2 cellular contexts compared by ENCODE assay signal in the genomic region with DNA sequence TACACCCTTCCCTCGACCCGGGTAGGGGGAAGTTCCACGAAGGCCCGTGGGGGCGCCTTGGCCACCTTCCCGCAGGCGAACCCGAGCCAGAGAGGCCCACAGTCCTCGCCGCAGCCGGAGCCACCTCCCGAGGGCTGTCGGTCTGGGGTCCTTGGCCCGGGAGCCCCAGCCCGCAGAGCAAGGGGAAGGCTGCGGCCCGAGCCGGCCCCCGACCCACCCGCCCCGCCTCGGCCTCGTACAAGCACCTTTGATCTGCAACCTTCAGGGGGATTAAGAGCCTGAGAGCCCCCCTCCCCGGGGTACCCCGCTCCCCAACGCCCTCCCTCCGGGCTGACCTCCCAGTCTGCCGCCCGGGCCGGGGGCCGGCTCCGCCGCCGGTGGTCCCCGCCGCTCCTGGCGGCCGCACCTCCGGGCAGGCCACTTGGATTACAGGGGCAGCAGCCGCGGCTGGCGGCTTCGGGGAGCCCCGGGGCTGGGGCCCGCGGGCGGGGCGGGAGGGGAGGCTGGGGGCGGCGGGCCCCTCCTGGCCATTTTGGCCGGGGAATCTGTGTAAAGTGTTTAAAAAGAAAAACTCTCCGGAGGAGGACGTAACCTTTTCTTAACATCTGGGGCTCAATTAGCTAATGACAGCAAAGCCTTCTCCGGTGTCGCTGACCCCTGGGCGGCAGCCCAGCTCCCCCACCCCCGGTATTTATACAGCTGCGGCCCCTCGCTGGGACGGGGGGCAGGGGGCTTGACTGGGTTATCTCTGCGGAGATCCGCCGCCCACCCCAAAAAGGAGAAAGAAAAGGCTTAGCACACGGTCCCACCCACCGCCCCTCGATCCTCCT.
TF ChIP-seq lines count a peak whose summit lies in the region.

No MANE protein-coding gene starts in this region.

TF ChIP-seq in endothelial cell of umbilical vein, 7 proteins besides CTCF, POLR2A, EP300 and RAD21:
- no peak for TF ChIP-seq GATA2 (IDR thresholded peaks at IDR 0.05; ENCODE audit: insufficient read depth, insufficient read length, low read depth, low read length)
- TF ChIP-seq EZH2 (IDR thresholded peaks at IDR 0.05; ENCODE audit: borderline replicate concordance, low read depth, low read length, severe bottlenecking) = peak; percentile 67

TF ChIP-seq in neural cell, 6 proteins besides CTCF, POLR2A, EP300 and RAD21:
- TF ChIP-seq POLR2AphosphoS5 (IDR thresholded peaks at IDR 0.05) = no peak
- TF ChIP-seq, protein P1, sequence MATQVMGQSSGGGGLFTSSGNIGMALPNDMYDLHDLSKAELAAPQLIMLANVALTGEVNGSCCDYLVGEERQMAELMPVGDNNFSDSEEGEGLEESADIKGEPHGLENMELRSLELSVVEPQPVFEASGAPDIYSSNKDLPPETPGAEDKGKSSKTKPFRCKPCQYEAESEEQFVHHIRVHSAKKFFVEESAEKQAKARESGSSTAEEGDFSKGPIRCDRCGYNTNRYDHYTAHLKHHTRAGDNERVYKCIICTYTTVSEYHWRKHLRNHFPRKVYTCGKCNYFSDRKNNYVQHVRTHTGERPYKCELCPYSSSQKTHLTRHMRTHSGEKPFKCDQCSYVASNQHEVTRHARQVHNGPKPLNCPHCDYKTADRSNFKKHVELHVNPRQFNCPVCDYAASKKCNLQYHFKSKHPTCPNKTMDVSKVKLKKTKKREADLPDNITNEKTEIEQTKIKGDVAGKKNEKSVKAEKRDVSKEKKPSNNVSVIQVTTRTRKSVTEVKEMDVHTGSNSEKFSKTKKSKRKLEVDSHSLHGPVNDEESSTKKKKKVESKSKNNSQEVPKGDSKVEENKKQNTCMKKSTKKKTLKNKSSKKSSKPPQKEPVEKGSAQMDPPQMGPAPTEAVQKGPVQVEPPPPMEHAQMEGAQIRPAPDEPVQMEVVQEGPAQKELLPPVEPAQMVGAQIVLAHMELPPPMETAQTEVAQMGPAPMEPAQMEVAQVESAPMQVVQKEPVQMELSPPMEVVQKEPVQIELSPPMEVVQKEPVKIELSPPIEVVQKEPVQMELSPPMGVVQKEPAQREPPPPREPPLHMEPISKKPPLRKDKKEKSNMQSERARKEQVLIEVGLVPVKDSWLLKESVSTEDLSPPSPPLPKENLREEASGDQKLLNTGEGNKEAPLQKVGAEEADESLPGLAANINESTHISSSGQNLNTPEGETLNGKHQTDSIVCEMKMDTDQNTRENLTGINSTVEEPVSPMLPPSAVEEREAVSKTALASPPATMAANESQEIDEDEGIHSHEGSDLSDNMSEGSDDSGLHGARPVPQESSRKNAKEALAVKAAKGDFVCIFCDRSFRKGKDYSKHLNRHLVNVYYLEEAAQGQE (IDR thresholded peaks at IDR 0.05; ENCODE audit: borderline replicate concordance) = no peak
- no peak for TF ChIP-seq EZH2 (IDR thresholded peaks at IDR 0.05; ENCODE audit: borderline replicate concordance, insufficient read depth, low read length, poor library complexity, severe bottlenecking)
